18 cellular contexts compared by ENCODE assay signal in the genomic region with DNA sequence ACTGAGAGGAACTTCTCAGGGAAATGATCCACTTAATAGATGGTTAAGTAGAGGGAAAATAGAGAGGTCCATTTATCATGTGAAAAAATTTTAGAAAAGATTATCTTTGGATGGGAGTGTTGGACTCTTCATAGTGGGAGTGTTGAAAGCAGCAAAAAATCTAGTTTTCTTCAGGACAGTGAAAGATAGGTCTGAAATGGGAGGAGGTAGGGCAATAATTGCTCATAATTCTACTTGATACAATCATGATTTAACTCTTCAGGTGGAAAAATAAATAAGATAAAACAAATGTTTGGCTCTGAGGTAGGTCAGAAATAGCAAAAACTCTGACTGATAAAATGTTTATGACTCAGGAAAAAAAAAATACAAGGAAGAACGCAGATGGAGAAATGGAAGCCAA.
DNase-seq lines count a peak whose midpoint lies in the region; ATAC-seq and TF ChIP-seq lines count a peak whose summit lies in the region.
"Had no signal": no experiment of that assay in that cellular context is flagged by ENCODE, and none has a peak within 500 bp of the region (broad histone marks: within the 10 kb centered on the region; RNA-seq: fewer than 3 reads in every experiment).

No MANE protein-coding gene starts in this region.

- H3K4me3 ChIP-seq in coronary artery (no peak overlapping the region), neuron (ENCODE audit: low read length) (no peak overlapping the region), thoracic aorta (peak overlapping the region; percentile 51)

- H3K36me3 ChIP-seq in neuron (ENCODE audit: insufficient read depth, low read length): no peaks in the 10 kb centered on the region
- H3K36me3 ChIP-seq in thoracic aorta: no peaks in the 10 kb centered on the region

- H3K4me3 Mint-ChIP-seq in natural killer cell treated with Interleukin-12 subunit alpha and Interleukin-12 subunit beta and Interleukin-15 and Interleukin-18, amount 100 ng/mL, for 72 hours: no peak overlapping the region
- H3K4me3 Mint-ChIP-seq in effector memory CD8-positive, alpha-beta T cell: no peak overlapping the region
- H3K4me3 Mint-ChIP-seq: activated naive CD4-positive, alpha-beta T cell treated with anti-CD3 and anti-CD28 coated beads, Interleukin-2, amount 10 ng/mL, durations not matched to agents 7 days and 5 days; activated T-cell treated with anti-CD3 and anti-CD28 coated beads, Interleukin-2, amount 50 U/mL, for 72 hours; CD4-positive, alpha-beta T cell; dendritic cell treated with granulocyte-macrophage colony-stimulating factor and Interleukin-4, amounts not matched to agents 40 ng/mL and 50 ng/mL, for 4 days had no signal

- peak overlapping the region; percentile 75 to 94 for H3K27ac ChIP-seq in coronary artery
- peak overlapping the region; percentile 81 to 93 for H3K27ac ChIP-seq in thoracic aorta
- H3K27ac ChIP-seq: RWPE1 had no signal

- H3K27me3 Mint-ChIP-seq in natural killer cell treated with Interleukin-12 subunit alpha and Interleukin-12 subunit beta and Interleukin-15 and Interleukin-18, amount 100 ng/mL, for 72 hours: peaks cover 2 to 26% of the 10 kb centered on the region in 2 donors
- peaks cover 20% of the 10 kb centered on the region in 2 donors for H3K27me3 Mint-ChIP-seq in effector memory CD8-positive, alpha-beta T cell
- H3K27me3 Mint-ChIP-seq: dendritic cell treated with granulocyte-macrophage colony-stimulating factor and Interleukin-4, amounts not matched to agents 40 ng/mL and 50 ng/mL, for 4 days had no signal

- H3K36me3 Mint-ChIP-seq in natural killer cell treated with Interleukin-12 subunit alpha and Interleukin-12 subunit beta and Interleukin-15 and Interleukin-18, amount 100 ng/mL, for 72 hours: peaks cover 4% of the 10 kb centered on the region
- no peaks in the 10 kb centered on the region for H3K36me3 Mint-ChIP-seq in effector memory CD8-positive, alpha-beta T cell (ENCODE audit: insufficient read depth)
- H3K36me3 Mint-ChIP-seq: activated naive CD4-positive, alpha-beta T cell treated with anti-CD3 and anti-CD28 coated beads, Interleukin-2, amount 10 ng/mL, durations not matched to agents 7 days and 5 days had no signal

- DNase-seq in amniotic epithelial cell (ENCODE audit: low read depth) (peak; percentile 68), coronary artery (ENCODE audit: low spot score) (no peak), thoracic aorta (ENCODE audit: low spot score) (no peak)
- no peak for DNase-seq in activated CD8-positive, alpha-beta memory T cell treated with anti-CD3 and anti-CD28 coated beads for 24 hours
- DNase-seq in natural killer cell treated with Interleukin-12 subunit alpha and Interleukin-12 subunit beta and Interleukin-15 and Interleukin-18, amount 100 ng/mL, for 72 hours (ENCODE audit: low spot score): no peak
- DNase-seq in stimulated activated CD8-positive, alpha-beta memory T cell treated with anti-CD3 and anti-CD28 coated beads, Interleukin-4, amount 100 ng/mL, for 48 hours: no peak
- no peak for DNase-seq in effector memory CD8-positive, alpha-beta T cell
- DNase-seq: activated naive CD4-positive, alpha-beta T cell treated with anti-CD3 and anti-CD28 coated beads, Interleukin-2, amount 10 ng/mL, durations not matched to agents 7 days and 5 days; activated T-cell treated with anti-CD3 and anti-CD28 coated beads, Interleukin-2, amount 50 U/mL, for 72 hours; CD4-positive, alpha-beta T cell; DMS 273 treated with DMSO at 0.1 percent for 48 hours; NCI-H1092; NCI-H2029; T1000 had no signal

- H3K4me1 Mint-ChIP-seq in natural killer cell treated with Interleukin-12 subunit alpha and Interleukin-12 subunit beta and Interleukin-15 and Interleukin-18, amount 100 ng/mL, for 72 hours (ENCODE audit: low read depth in 2 of 2): no peaks in the 10 kb centered on the region
- H3K4me1 Mint-ChIP-seq in effector memory CD8-positive, alpha-beta T cell (ENCODE audit: low read depth in 2 of 2): no peaks in the 10 kb centered on the region
- H3K4me1 Mint-ChIP-seq: activated naive CD4-positive, alpha-beta T cell treated with anti-CD3 and anti-CD28 coated beads, Interleukin-2, amount 10 ng/mL, durations not matched to agents 7 days and 5 days had no signal

- H3K27ac Mint-ChIP-seq in natural killer cell treated with Interleukin-12 subunit alpha and Interleukin-12 subunit beta and Interleukin-15 and Interleukin-18, amount 100 ng/mL, for 72 hours: no peak overlapping the region
- no peak overlapping the region for H3K27ac Mint-ChIP-seq in effector memory CD8-positive, alpha-beta T cell
- H3K27ac Mint-ChIP-seq: activated naive CD4-positive, alpha-beta T cell treated with anti-CD3 and anti-CD28 coated beads, Interleukin-2, amount 10 ng/mL, durations not matched to agents 7 days and 5 days; activated T-cell treated with anti-CD3 and anti-CD28 coated beads, Interleukin-2, amount 50 U/mL, for 72 hours; CD4-positive, alpha-beta T cell; dendritic cell treated with granulocyte-macrophage colony-stimulating factor and Interleukin-4, amounts not matched to agents 40 ng/mL and 50 ng/mL, for 4 days had no signal

- H3K27me3 ChIP-seq in neuron (ENCODE audit: insufficient read depth, low read length): no peaks in the 10 kb centered on the region
- no peaks in the 10 kb centered on the region for H3K27me3 ChIP-seq in thoracic aorta (replicated peaks; ENCODE audit: insufficient read depth)

- peaks cover 4% of the 10 kb centered on the region for H3K9me3 Mint-ChIP-seq in natural killer cell treated with Interleukin-12 subunit alpha and Interleukin-12 subunit beta and Interleukin-15 and Interleukin-18, amount 100 ng/mL, for 72 hours
- peaks cover 0 to 1% of the 10 kb centered on the region in 2 donors for H3K9me3 Mint-ChIP-seq in effector memory CD8-positive, alpha-beta T cell
- H3K9me3 Mint-ChIP-seq: activated naive CD4-positive, alpha-beta T cell treated with anti-CD3 and anti-CD28 coated beads, Interleukin-2, amount 10 ng/mL, durations not matched to agents 7 days and 5 days; activated T-cell treated with anti-CD3 and anti-CD28 coated beads, Interleukin-2, amount 50 U/mL, for 72 hours; CD4-positive, alpha-beta T cell; dendritic cell treated with granulocyte-macrophage colony-stimulating factor and Interleukin-4, amounts not matched to agents 40 ng/mL and 50 ng/mL, for 4 days had no signal

- H3K9me3 ChIP-seq in neuron (ENCODE audit: low read length): no peaks in the 10 kb centered on the region
- no peaks in the 10 kb centered on the region for H3K9me3 ChIP-seq in thoracic aorta

- peak overlapping the region; percentile 29 for H2AFZ ChIP-seq in neuron (ENCODE audit: low read depth, low read length)

- H3K4me1 ChIP-seq in neuron (ENCODE audit: insufficient read depth, low read length): peaks cover 17% of the 10 kb centered on the region
- H3K4me1 ChIP-seq in thoracic aorta (ENCODE audit: control insufficient read depth in 1 of 2, low read depth in 2 of 2): peaks cover 33 to 50% of the 10 kb centered on the region in 2 donors

- ATAC-seq in thoracic aorta (ENCODE audit: insufficient number of reproducible peaks, low FRiP score, low read depth): no peak
- no peak for ATAC-seq in natural killer cell treated with Interleukin-12 subunit alpha and Interleukin-12 subunit beta and Interleukin-15 and Interleukin-18, amount 100 ng/mL, for 72 hours
- no peak for ATAC-seq in effector memory CD8-positive, alpha-beta T cell (replicated peaks)
- ATAC-seq: activated CD4-positive, CD25-positive, alpha-beta regulatory T cell treated with anti-CD3 and anti-CD28 coated beads, Interleukin-2, amount 50 U/mL, for 24 hours; activated T-cell treated with anti-CD3 and anti-CD28 coated beads, Interleukin-2, amount 50 U/mL, for 72 hours had no signal

- TF ChIP-seq CTCF in coronary artery (IDR thresholded peaks at IDR 0.05) (no peak), thoracic aorta (IDR thresholded peaks at IDR 0.05) (no peak)
